7 cellular contexts compared by ENCODE assay signal in the genomic region with DNA sequence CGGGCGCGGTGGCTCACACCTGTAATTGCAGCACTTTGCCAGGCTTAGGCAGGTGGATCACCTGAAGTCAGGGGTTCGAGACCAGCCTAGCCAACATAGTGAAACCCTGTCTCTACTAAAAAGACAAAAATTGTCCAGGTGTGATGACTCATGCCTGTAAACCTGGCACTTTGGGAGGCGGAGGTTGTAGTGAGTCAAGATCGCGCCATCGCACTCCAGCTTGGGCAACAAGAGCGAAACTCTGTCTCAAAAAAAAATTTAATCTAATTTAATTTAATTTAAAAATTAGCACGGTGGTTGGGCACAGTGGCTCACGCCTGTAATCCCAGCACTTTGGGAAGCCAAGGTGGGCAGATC. TPM values are rescaled to one million over a fixed set of nuclear protein-coding genes. Genes with fewer than 3 reads are reported as not detected.
"Had no signal": no experiment of that assay in that cellular context is flagged by ENCODE, and none has a peak within 500 bp of the region (broad histone marks: within the 10 kb centered on the region; RNA-seq: fewer than 3 reads in every experiment).

No MANE protein-coding gene starts in this region.

RNA-seq across cellular contexts. Expression of gene HBQ1, which starts 1.6 kb away (rescaled TPM):
- total RNA-seq: M059J, PC-9, Right ventricle myocardium inferior, RPMI7951, SJCRH30 had no signal

RNA-seq across cellular contexts. Expression of gene HBA1, which starts 2.2 kb away (rescaled TPM):
- total RNA-seq: M059J, PC-9, RPMI7951, SJCRH30, SK-MEL-5 had no signal

RNA-seq across cellular contexts. Expression of gene HBA2, which starts 6.0 kb away (rescaled TPM):
- total RNA-seq: M059J, NCI-H460, PC-9, RPMI7951, SJCRH30, SK-MEL-5 had no signal

RNA-seq across cellular contexts. Expression of gene HBM, which starts 12.9 kb away (rescaled TPM):
- total RNA-seq: M059J, NCI-H460, PC-9, Right ventricle myocardium inferior, RPMI7951, SJCRH30, SK-MEL-5 had no signal

RNA-seq across cellular contexts. Expression of gene HBZ, which starts 26.2 kb away (rescaled TPM):
- total RNA-seq: M059J, NCI-H460, PC-9, Right ventricle myocardium inferior, RPMI7951, SJCRH30, SK-MEL-5 had no signal
